Comparison of ENCODE assay signal across 12 cellular contexts in the genomic region with DNA sequence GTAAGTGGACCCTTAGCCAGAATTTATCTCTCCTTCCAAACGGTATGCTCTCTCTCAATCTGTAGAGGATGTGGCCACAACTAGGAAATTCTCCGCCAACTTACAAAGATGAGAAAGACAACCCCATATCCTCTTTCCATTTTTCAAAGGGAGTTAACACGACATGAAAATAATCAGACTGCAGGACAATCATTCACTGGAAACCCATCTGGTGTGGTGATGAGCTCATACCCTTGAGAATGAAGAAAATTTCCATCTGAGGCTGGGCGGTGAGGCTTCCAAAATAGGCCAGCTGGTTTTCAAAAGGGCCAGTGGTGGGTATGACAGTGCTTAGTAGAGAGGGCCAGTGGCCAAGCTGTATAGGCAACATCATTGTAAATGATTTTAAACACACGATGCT.
DNase-seq lines count a peak whose midpoint lies in the region; ATAC-seq, FAIRE-seq and TF ChIP-seq lines count a peak whose summit lies in the region.
"Had no signal": no experiment of that assay in that cellular context is flagged by ENCODE, and none has a peak within 500 bp of the region (broad histone marks: within the 10 kb centered on the region; RNA-seq: fewer than 3 reads in every experiment).

No MANE protein-coding gene starts in this region.

- H3K27ac ChIP-seq in endothelial cell of umbilical vein (ENCODE audit: insufficient read depth, low read depth, low read length) (no peak overlapping the region), mesendoderm (ENCODE audit: low read depth, low read length) (no peak overlapping the region), adrenal gland (no peak overlapping the region)
- H3K27ac ChIP-seq: ovary had no signal

- TF ChIP-seq CTCF in endothelial cell of umbilical vein (IDR thresholded peaks at IDR 0.05; ENCODE audit: extremely low read depth in 1 of 2, insufficient read depth in 1 of 2, low read depth in 1 of 2, low read length in 2 of 2) (no peak), adrenal gland (IDR thresholded peaks at IDR 0.05) (no peak)

- TF ChIP-seq POLR2A in endothelial cell of umbilical vein (IDR thresholded peaks at IDR 0.05; ENCODE audit: low read depth, low read length): no peak
- no peak for TF ChIP-seq POLR2A in adrenal gland (IDR thresholded peaks at IDR 0.05)

- intact Hi-C loops in endothelial cell of umbilical vein (cut with micrococcal nuclease): loop anchor here (1.0 to 2.0 kb wide), 2 partner anchors 24 to 49 kb away; no protein-coding TSS in a partner anchor
- intact Hi-C loops in adrenal gland (cut with DNase I): no loop called here

- H2AFZ ChIP-seq in endothelial cell of umbilical vein (ENCODE audit: low read depth, low read length): no peak overlapping the region

- H3K36me3 ChIP-seq in endothelial cell of umbilical vein (ENCODE audit: control insufficient read depth in 2 of 2, extremely low read depth in 1 of 2, insufficient read depth in 2 of 2, low read length in 2 of 2): no peaks in the 10 kb centered on the region
- no peaks in the 10 kb centered on the region for H3K36me3 ChIP-seq in mesendoderm (ENCODE audit: control insufficient read depth, insufficient read depth, low read length)
- H3K36me3 ChIP-seq in adrenal gland (replicated peaks in 1 of 2): no peaks in the 10 kb centered on the region
- H3K36me3 ChIP-seq: HAP-1, ovary had no signal

- no peak overlapping the region for H3K56ac ChIP-seq in mesendoderm (ENCODE audit: low read length)

- FAIRE-seq in endothelial cell of umbilical vein (lab: Jason Lieb, UNC): peak; percentile 4

- H3K4ac ChIP-seq in mesendoderm (ENCODE audit: low read depth, low read length): no peak overlapping the region

- no peak overlapping the region for H2BK15ac ChIP-seq in mesendoderm (replicated peaks; ENCODE audit: low read depth)

- H3K4me1 ChIP-seq in endothelial cell of umbilical vein (ENCODE audit: control insufficient read depth, extremely low read depth, insufficient read depth, low read length) (peaks cover 20% of the 10 kb centered on the region), mesendoderm (ENCODE audit: control insufficient read depth, low read depth, low read length) (peaks cover 4% of the 10 kb centered on the region), adrenal gland (replicated peaks in 1 of 2) (no peaks in the 10 kb centered on the region)
- H3K4me1 ChIP-seq: HAP-1 had no signal

- H3K4me3 ChIP-seq in endothelial cell of umbilical vein (replicated peaks in 1 of 3; ENCODE audit: insufficient read depth in 1 of 3, low read depth in 1 of 3, low read length in 3 of 3) (no peak overlapping the region), mesendoderm (ENCODE audit: low read length) (no peak overlapping the region), adrenal gland (no peak overlapping the region)
- H3K4me3 ChIP-seq: HAP-1, ovary had no signal

- WGBS in mesendoderm (ENCODE audit: extremely low coverage, insufficient coverage, low lambda C conversion rate): no CpG with 5 or more reads among the region's 5 CpGs
- WGBS in adrenal gland, 4 donors: 45 to 62% (median 57%) methylated on average over 5 of the region's 5 CpGs

- H3K4me2 ChIP-seq in endothelial cell of umbilical vein (ENCODE audit: insufficient read depth, low read length) (no peak overlapping the region), mesendoderm (ENCODE audit: low read length) (no peak overlapping the region)

- peak; percentile 84 for DNase-seq in AG20443 (ENCODE audit: low spot score)
- DNase-seq in NCI-H2171 (lab: John Stamatoyannopoulos, UW): peak; percentile 5
- DNase-seq in endothelial cell of umbilical vein (ENCODE audit: low read depth, low spot score): peak; percentile 47
- peak; percentile 73 for DNase-seq in mesendoderm
- no peak for DNase-seq in T-cell
- DNase-seq in mesenteric fat pad (ENCODE audit: low spot score): no peak
- no peak for DNase-seq in adrenal gland
- DNase-seq: activated CD8-positive, alpha-beta T cell treated with anti-CD3 and anti-CD28 coated beads for 36 hours; NCI-H1930; ovary had no signal

- H3K27me3 ChIP-seq in endothelial cell of umbilical vein (ENCODE audit: control insufficient read depth in 2 of 2, insufficient read depth in 2 of 2, low read length in 2 of 2): no peaks in the 10 kb centered on the region
- no peaks in the 10 kb centered on the region for H3K27me3 ChIP-seq in mesendoderm (ENCODE audit: insufficient read depth, low read length, poor library complexity)
- H3K27me3 ChIP-seq in adrenal gland: no peaks in the 10 kb centered on the region
- H3K27me3 ChIP-seq: ovary had no signal

- CTCF ChIA-PET in endothelial cell of umbilical vein (lab: Charles Lee): interaction anchor here (0.6 to 1.9 kb wide), 5 partner anchors 16 to 174 kb away, joined by 3 to 7 read pairs (median 3); no protein-coding TSS in a partner anchor
- CTCF ChIA-PET in T-cell (lab: Charles Lee): interaction anchor here in 1 of 2 donors (0.6 kb wide), 1 partner anchor 225 kb away, joined by 3 read pairs; no protein-coding TSS in a partner anchor

- dilution Hi-C loops in endothelial cell of umbilical vein (cut with MboI; ENCODE audit: extremely low pct_ligation_motif_present, low sequenced_read_pairs): no loop called here

- no peaks in the 10 kb centered on the region for H4K20me1 ChIP-seq in endothelial cell of umbilical vein (replicated peaks; ENCODE audit: control insufficient read depth, extremely low read depth, insufficient read depth, low read length)

- no peak overlapping the region for H2BK5ac ChIP-seq in mesendoderm (ENCODE audit: low read length)

- H2AK5ac ChIP-seq in mesendoderm (ENCODE audit: low read length): no peak overlapping the region

- no peaks in the 10 kb centered on the region for H3K9me1 ChIP-seq in endothelial cell of umbilical vein (replicated peaks; ENCODE audit: control insufficient read depth, extremely low read depth, insufficient read depth, low read length)

- peaks cover 5 to 9% of the 10 kb centered on the region in 2 donors for H3K27me3 Mint-ChIP-seq in T-cell

- no peak overlapping the region for H3K4me3 Mint-ChIP-seq in T-cell
- H3K4me3 Mint-ChIP-seq: activated CD8-positive, alpha-beta T cell treated with anti-CD3 and anti-CD28 coated beads for 36 hours had no signal

- POLR2A ChIA-PET in endothelial cell of umbilical vein (lab: Charles Lee) (no interaction called here), T-cell (lab: Charles Lee) (no interaction called here)

- H3K9ac ChIP-seq in endothelial cell of umbilical vein (replicated peaks; ENCODE audit: extremely low read depth, insufficient read depth, low read length) (no peak overlapping the region), mesendoderm (ENCODE audit: low read length) (no peak overlapping the region)

- H2BK120ac ChIP-seq in mesendoderm (ENCODE audit: low read depth, low read length): no peak overlapping the region

- peaks cover 7 to 18% (median 8%) of the 10 kb centered on the region in 3 donors for H3K4me1 Mint-ChIP-seq in T-cell

- H3K23ac ChIP-seq in mesendoderm (ENCODE audit: low read length): no peak overlapping the region

- no peak overlapping the region for H3K27ac Mint-ChIP-seq in T-cell
- H3K27ac Mint-ChIP-seq: activated CD8-positive, alpha-beta T cell treated with anti-CD3 and anti-CD28 coated beads for 36 hours had no signal

- no peaks in the 10 kb centered on the region for H3K79me2 ChIP-seq in endothelial cell of umbilical vein (ENCODE audit: control insufficient read depth, insufficient read depth, low read length)
- H3K79me2 ChIP-seq in mesendoderm (ENCODE audit: control insufficient read depth, insufficient read depth, low read length): no peaks in the 10 kb centered on the region

- no peaks in the 10 kb centered on the region for H3K79me1 ChIP-seq in mesendoderm (ENCODE audit: low read length)

- no peaks in the 10 kb centered on the region for H3K9me3 Mint-ChIP-seq in T-cell
- H3K9me3 Mint-ChIP-seq: activated CD8-positive, alpha-beta T cell treated with anti-CD3 and anti-CD28 coated beads for 36 hours had no signal

- BruUV-seq in endothelial cell of umbilical vein (replicated peaks; lab: Mats Ljungman, UMichigan): no TSS peak

- no peak overlapping the region for H4K5ac ChIP-seq in mesendoderm (ENCODE audit: low read length)

- no peaks in the 10 kb centered on the region for H3K36me3 Mint-ChIP-seq in T-cell

- H4K8ac ChIP-seq in mesendoderm (ENCODE audit: low read depth, low read length): no peak overlapping the region

- no peak overlapping the region for H3K18ac ChIP-seq in mesendoderm (ENCODE audit: low read length)

- H3K9me3 ChIP-seq in endothelial cell of umbilical vein (replicated peaks; ENCODE audit: control insufficient read depth, insufficient read depth, low read length) (no peaks in the 10 kb centered on the region), adrenal gland (replicated peaks in 1 of 3) (no peaks in the 10 kb centered on the region)
- H3K9me3 ChIP-seq: HAP-1, ovary had no signal

- ATAC-seq in T-cell (replicated peaks in 1 of 4) (no peak), GM21786 (IDR thresholded peaks at IDR 0.05; ENCODE audit: unreplicated experiment) (no peak)
- ATAC-seq: activated CD8-positive, alpha-beta T cell treated with anti-CD3 and anti-CD28 coated beads for 36 hours had no signal

TF ChIP-seq in endothelial cell of umbilical vein, 7 proteins besides CTCF, POLR2A, EP300 and RAD21:
- TF ChIP-seq JUN (IDR thresholded peaks at IDR 0.05; ENCODE audit: borderline replicate concordance, insufficient read depth, insufficient read length, low read depth) (peak; percentile 42), EZH2 (IDR thresholded peaks at IDR 0.05; ENCODE audit: borderline replicate concordance, low read depth, low read length, severe bottlenecking) (no peak), FOS (IDR thresholded peaks at IDR 0.05; ENCODE audit: borderline replicate concordance, insufficient read depth, low read length) (no peak), POLR2AphosphoS5 (IDR thresholded peaks at IDR 0.05; ENCODE audit: insufficient read depth, low read depth, low read length) (no peak)
- TF ChIP-seq, protein P1, sequence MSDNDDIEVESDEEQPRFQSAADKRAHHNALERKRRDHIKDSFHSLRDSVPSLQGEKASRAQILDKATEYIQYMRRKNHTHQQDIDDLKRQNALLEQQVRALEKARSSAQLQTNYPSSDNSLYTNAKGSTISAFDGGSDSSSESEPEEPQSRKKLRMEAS (IDR thresholded peaks at IDR 0.05; ENCODE audit: insufficient read depth, insufficient read length): no peak

Comparison
In these comparisons a context has a peak if more than half of its experiments do, and no peak if none do; other contexts are left out.
1. DNase-seq: peak in AG20443 (single experiment), NCI-H2171 (single experiment), endothelial cell of umbilical vein (single experiment) and mesendoderm (single experiment); none in T-cell (0 of 34), mesenteric fat pad (single experiment) and adrenal gland (0 of 7).